Comparison of ENCODE assay signal across 1 cellular context in genomic region chr6:52643158-52643557, GRCh38.
TF ChIP-seq lines count a peak whose summit lies in the region.

No MANE protein-coding gene starts in this region.

TF ChIP-seq in K562, 482 proteins besides CTCF, POLR2A, EP300 and RAD21 (continued from another document):
- TF ChIP-seq CBFA2T2 (conservative IDR thresholded peaks at IDR 0.05) (peak; percentile 79), KLF16 (IDR thresholded peaks at IDR 0.05) (peak; percentile 23; the same call in 1 of the 2 replicates), SMARCA4 (IDR thresholded peaks at IDR 0.05) (peak; percentile 33; the same call in 1 of the 2 replicates), TCF3 (CRISPR knock-in tag; IDR thresholded peaks at IDR 0.05) (peak; percentile 62), TEAD4 (IDR thresholded peaks at IDR 0.05; ENCODE audit: low read length) (peak; percentile 75), TEAD4 (CRISPR knock-in tag; IDR thresholded peaks at IDR 0.05; ENCODE audit: borderline replicate concordance) (no peak), NBN (IDR thresholded peaks at IDR 0.05; ENCODE audit: low read depth) (0 out of 2 replicates have a peak, but pooled peaks have one; percentile 30), TRIM24 (IDR thresholded peaks at IDR 0.05) (peak in 1 of 2 experiments; percentile 42; a peak in 2 of 4 replicates), ARID1B (IDR thresholded peaks at IDR 0.05) (peak; percentile 81), KDM1A (IDR thresholded peaks at IDR 0.05) (peak; percentile 72 to 77), STAT5A (IDR thresholded peaks at IDR 0.05; ENCODE audit: borderline replicate concordance, low read length) (0 out of 2 replicates have a peak, but pooled peaks have one; percentile 17), JUND (IDR thresholded peaks at IDR 0.05; ENCODE audit: borderline replicate concordance, low read depth, low read length) (peak; percentile 40; the same call in 1 of the 2 replicates), JUND (tag; IDR thresholded peaks at IDR 0.05; ENCODE audit: borderline replicate concordance, low read depth, low read length) (no peak), ADNP (tag; IDR thresholded peaks at IDR 0.05) (no peak), U2AF2 (optimal IDR thresholded peaks at IDR 0.05; ENCODE audit: low read depth, low read length) (no peak), HMBOX1 (IDR thresholded peaks at IDR 0.05) (peak; percentile 83), TARDBP (IDR thresholded peaks at IDR 0.05) (no peak), GATA2 (CRISPR knock-in tag; IDR thresholded peaks at IDR 0.05) (peak; percentile 74), NFIC (IDR thresholded peaks at IDR 0.05) (peak; percentile 34; the same call in 1 of the 2 replicates), POLR2AphosphoS5 (IDR thresholded peaks at IDR 0.05; ENCODE audit: control insufficient read depth, insufficient read depth, low read depth, low read length) (0 out of 2 replicates have a peak, but pooled peaks have one; percentile 27), CREM (IDR thresholded peaks at IDR 0.05; ENCODE audit: low read depth) (peak; percentile 26; the same call in 1 of the 2 replicates), CBFA2T3 (IDR thresholded peaks at IDR 0.05) (peak; percentile 88), HDAC1 (IDR thresholded peaks at IDR 0.05) (peak in 1 of 2 experiments; percentile 25; a peak in 1 of 4 replicates), HMG20A (CRISPR knock-in tag; conservative IDR thresholded peaks at IDR 0.05) (no peak), USF2 (CRISPR knock-in tag; IDR thresholded peaks at IDR 0.05) (no peak), MNT (conservative IDR thresholded peaks at IDR 0.05) (0 out of 4 replicates have a peak, but pooled peaks of 1 of the 2 experiments have one; percentile 21), NCOR1 (IDR thresholded peaks at IDR 0.05) (peak; percentile 70; the same call in 1 of the 2 replicates), TAL1 (IDR thresholded peaks at IDR 0.05) (peak; percentile 63), FOXM1 (IDR thresholded peaks at IDR 0.05; ENCODE audit: low read depth) (peak; percentile 73), FOXM1 (CRISPR knock-in tag; IDR thresholded peaks at IDR 0.05; ENCODE audit: low read depth) (no peak), ZNF766 (CRISPR knock-in tag; conservative IDR thresholded peaks at IDR 0.05) (0 out of 2 replicates have a peak, but pooled peaks have one; percentile 25), MTA3 (IDR thresholded peaks at IDR 0.05; ENCODE audit: borderline replicate concordance) (0 out of 2 replicates have a peak, but pooled peaks have one; percentile 9), PTBP1 (IDR thresholded peaks at IDR 0.05; ENCODE audit: low read depth, low read length) (no peak), DPF2 (IDR thresholded peaks at IDR 0.05) (peak; percentile 66; the same call in 1 of the 2 replicates), RCOR1 (IDR thresholded peaks at IDR 0.05; ENCODE audit: borderline replicate concordance in 1 of 2, low read depth in 2 of 2, low read length in 2 of 2) (peak; percentile 42 to 79; a peak in 3 of 4 replicates), ZNF75A (CRISPR knock-in tag; IDR thresholded peaks at IDR 0.05) (no peak)
